ENCODE assay signal across 1 cellular context in the genomic region with DNA sequence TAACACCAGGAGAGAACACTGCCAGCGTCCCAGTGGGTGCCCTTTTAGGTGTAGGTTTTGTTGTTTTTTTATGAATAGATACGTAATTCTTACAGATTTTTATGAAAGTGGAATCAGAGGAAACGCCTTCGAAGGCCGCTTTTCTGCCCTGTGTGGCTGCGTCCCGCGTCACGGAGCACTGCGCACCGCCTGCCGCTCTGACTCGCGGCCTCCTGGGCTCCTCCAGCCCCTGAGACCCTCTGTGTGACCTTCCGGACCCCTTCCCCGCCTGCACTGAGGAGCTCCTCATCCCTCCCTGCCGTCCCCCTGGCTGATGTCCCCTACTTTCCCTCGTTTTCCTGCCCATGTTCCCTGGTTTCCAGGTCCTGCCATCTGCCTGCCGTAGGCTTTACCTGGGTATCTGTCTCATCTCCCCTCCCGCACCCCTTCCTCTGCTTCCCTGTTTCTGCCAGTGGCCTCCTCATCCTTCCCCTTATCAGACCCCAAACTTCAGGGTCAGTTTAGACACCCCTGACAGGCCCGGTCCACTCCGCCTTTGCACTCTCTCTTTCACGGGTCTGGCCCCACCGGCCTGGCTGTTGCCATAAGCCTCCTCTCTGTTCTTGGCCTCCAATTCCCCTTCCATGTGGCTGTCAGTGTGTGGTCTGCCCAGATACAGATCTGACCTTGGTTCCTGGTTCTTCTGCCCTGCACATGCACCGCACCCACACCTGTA.
TF ChIP-seq lines count a peak whose summit lies in the region.

No MANE protein-coding gene starts in this region.

TF ChIP-seq in HepG2, 621 proteins besides CTCF, POLR2A, EP300 and RAD21:
- TF ChIP-seq JUNB (CRISPR knock-in tag; IDR thresholded peaks at IDR 0.05; ENCODE audit: borderline replicate concordance) (no peak), NRL (CRISPR knock-in tag; IDR thresholded peaks at IDR 0.05; ENCODE audit: borderline replicate concordance) (0 out of 2 replicates have a peak, but pooled peaks have one; percentile 43), HNF4G (IDR thresholded peaks at IDR 0.05; ENCODE audit: borderline replicate concordance, low read depth, low read length) (no peak), HNF4G (CRISPR knock-in tag; IDR thresholded peaks at IDR 0.05; ENCODE audit: borderline replicate concordance, low read depth) (no peak), AGO2 (optimal IDR thresholded peaks at IDR 0.05; ENCODE audit: low read depth, low read length) (peak; percentile 60), SSRP1 (CRISPR knock-in tag; IDR thresholded peaks at IDR 0.05) (no peak), POLR2G (IDR thresholded peaks at IDR 0.05; ENCODE audit: low read depth, low read length) (peak; percentile 33; the same call in 1 of the 2 replicates), MAFK (conservative IDR thresholded peaks at IDR 0.05 in 1 of 2, IDR thresholded peaks at IDR 0.05 in 1 of 2; ENCODE audit: low read length in 2 of 2) (no peak), RBM22 (optimal IDR thresholded peaks at IDR 0.05; ENCODE audit: low read length) (peak; percentile 71), SP1 (IDR thresholded peaks at IDR 0.05) (no peak), SP1 (CRISPR knock-in tag; IDR thresholded peaks at IDR 0.05) (no peak)
- TF ChIP-seq, protein P1, sequence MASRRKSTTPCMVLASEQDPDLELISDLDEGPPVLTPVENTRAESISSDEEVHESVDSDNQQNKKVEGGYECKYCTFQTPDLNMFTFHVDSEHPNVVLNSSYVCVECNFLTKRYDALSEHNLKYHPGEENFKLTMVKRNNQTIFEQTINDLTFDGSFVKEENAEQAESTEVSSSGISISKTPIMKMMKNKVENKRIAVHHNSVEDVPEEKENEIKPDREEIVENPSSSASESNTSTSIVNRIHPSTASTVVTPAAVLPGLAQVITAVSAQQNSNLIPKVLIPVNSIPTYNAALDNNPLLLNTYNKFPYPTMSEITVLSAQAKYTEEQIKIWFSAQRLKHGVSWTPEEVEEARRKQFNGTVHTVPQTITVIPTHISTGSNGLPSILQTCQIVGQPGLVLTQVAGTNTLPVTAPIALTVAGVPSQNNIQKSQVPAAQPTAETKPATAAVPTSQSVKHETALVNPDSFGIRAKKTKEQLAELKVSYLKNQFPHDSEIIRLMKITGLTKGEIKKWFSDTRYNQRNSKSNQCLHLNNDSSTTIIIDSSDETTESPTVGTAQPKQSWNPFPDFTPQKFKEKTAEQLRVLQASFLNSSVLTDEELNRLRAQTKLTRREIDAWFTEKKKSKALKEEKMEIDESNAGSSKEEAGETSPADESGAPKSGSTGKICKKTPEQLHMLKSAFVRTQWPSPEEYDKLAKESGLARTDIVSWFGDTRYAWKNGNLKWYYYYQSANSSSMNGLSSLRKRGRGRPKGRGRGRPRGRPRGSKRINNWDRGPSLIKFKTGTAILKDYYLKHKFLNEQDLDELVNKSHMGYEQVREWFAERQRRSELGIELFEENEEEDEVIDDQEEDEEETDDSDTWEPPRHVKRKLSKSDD (CRISPR knock-in tag; IDR thresholded peaks at IDR 0.05; ENCODE audit: low read depth): no peak
- TF ChIP-seq, protein P2, sequence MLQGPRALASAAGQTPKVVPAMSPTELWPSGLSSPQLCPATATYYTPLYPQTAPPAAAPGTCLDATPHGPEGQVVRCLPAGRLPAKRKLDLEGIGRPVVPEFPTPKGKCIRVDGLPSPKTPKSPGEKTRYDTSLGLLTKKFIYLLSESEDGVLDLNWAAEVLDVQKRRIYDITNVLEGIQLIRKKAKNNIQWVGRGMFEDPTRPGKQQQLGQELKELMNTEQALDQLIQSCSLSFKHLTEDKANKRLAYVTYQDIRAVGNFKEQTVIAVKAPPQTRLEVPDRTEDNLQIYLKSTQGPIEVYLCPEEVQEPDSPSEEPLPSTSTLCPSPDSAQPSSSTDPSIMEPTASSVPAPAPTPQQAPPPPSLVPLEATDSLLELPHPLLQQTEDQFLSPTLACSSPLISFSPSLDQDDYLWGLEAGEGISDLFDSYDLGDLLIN (CRISPR knock-in tag; IDR thresholded peaks at IDR 0.05; ENCODE audit: borderline replicate concordance): no peak
